ENCODE assay signal across 25 cellular contexts in genomic region chr12:13583630-13584029, GRCh38.
"Had no signal": no experiment of that assay in that cellular context is flagged by ENCODE, and none has a peak within 500 bp of the region (broad histone marks: within the 10 kb centered on the region; RNA-seq: fewer than 3 reads in every experiment).

No MANE protein-coding gene starts in this region.

- DNase-seq: IMR-90; Karpas-422; KG1; MG63; NCI-H1092; NCI-H1105 treated with DMSO at 0.1 percent for 48 hours; NCI-H1417 treated with DMSO at 0.1 percent for 48 hours; NCI-H146; NCI-H1694 treated with DMSO at 0.1 percent for 48 hours; NCI-H1930; NCI-H2081; NCI-H2107; NCI-H226; NCI-H446; NCI-H510A; NCI-H524 treated with DMSO at 0.1 percent for 48 hours; NCI-H69; NCI-H774; NK-92 treated with Interleukin-12 subunit alpha and Interleukin-12 subunit beta, amount 100 ng/mL, for 24 hours; PC-3; SHP77 treated with DMSO at 0.1 percent for 48 hours; SJCRH30 had no signal

- ATAC-seq: Panc1, PC-3, Right ventricle myocardium inferior, SK-N-SH treated with all-trans-retinoic acid at 6 μM for 48 hours had no signal

- H3K4me3 ChIP-seq: MG63, SJCRH30 had no signal

- H3K4me1 ChIP-seq: SJCRH30 had no signal

- H3K27me3 ChIP-seq: MG63, SJCRH30 had no signal

- H3K36me3 ChIP-seq: MG63, SJCRH30 had no signal

- H3K9me3 ChIP-seq: MG63, SJCRH30 had no signal

- H3K27ac ChIP-seq: SJCRH30 had no signal
